ENCODE assay signal across 8 cellular contexts in the genomic region with DNA sequence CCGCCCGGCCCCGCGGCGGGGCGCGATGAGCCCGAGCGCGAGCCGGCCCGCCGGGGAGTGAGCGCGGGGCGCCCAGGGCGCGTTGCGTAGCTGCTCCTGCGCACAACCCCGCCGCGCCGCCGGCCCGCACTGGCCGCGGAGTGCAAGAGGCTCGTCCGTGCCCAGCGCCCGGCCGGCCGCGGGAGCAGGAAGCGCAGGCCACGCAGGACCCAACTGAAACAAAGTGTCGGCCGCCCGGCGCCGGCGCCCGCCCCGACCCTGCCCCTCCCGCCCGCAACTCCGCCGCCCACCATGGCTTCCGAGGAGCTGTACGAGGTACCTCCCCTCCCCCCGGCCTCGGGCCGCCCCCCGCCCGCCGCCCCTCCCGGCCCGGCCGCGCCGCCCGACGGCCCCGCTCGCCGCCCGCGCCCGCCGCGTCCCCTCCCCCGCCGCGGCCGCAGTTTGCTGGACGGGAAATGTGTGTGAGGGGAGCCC. TPM values are rescaled to one million over a fixed set of nuclear protein-coding genes. Genes with fewer than 3 reads are reported as not detected.
DNase-seq lines count a peak whose midpoint lies in the region; ATAC-seq and TF ChIP-seq lines count a peak whose summit lies in the region.

No MANE protein-coding gene starts in this region.

- H4K20me1 ChIP-seq in hepatocyte (ENCODE audit: insufficient read depth, poor library complexity, severe bottlenecking) (peaks cover 17% of the 10 kb centered on the region), smooth muscle cell (ENCODE audit: low read depth) (peaks cover 41% of the 10 kb centered on the region)

- TF ChIP-seq CTCF in hepatocyte (IDR thresholded peaks at IDR 0.05; ENCODE audit: poor library complexity): no peak
- TF ChIP-seq CTCF in smooth muscle cell (IDR thresholded peaks at IDR 0.05; ENCODE audit: borderline replicate concordance, insufficient read depth, poor library complexity, severe bottlenecking): no peak

- H3K4me1 ChIP-seq in hepatocyte (ENCODE audit: insufficient read depth): peaks cover 6% of the 10 kb centered on the region
- H3K4me1 ChIP-seq in smooth muscle cell (ENCODE audit: low read depth): peaks cover 31% of the 10 kb centered on the region

- peak overlapping the region; percentile 93 for H3K27ac ChIP-seq in hepatocyte
- H3K27ac ChIP-seq in smooth muscle cell (ENCODE audit: low read depth): peak overlapping the region; percentile 80

- H3K36me3 Mint-ChIP-seq in activated T-helper 17 cell treated with anti-CD3 and anti-CD28 coated beads, Interleukin-2, amount 50 U/mL, for 72 hours (ENCODE audit: low read depth): peaks cover 14% of the 10 kb centered on the region

- H3K36me3 ChIP-seq in hepatocyte (replicated peaks; ENCODE audit: insufficient read depth, low read depth) (no peaks in the 10 kb centered on the region), smooth muscle cell (ENCODE audit: low read depth) (no peaks in the 10 kb centered on the region)

- peak; percentile 56 for DNase-seq in DMS 273 treated with DMSO at 0.1 percent for 48 hours (lab: John Stamatoyannopoulos, UW)
- peak; percentile 39 for DNase-seq in HuH-7.5 (ENCODE audit: low spot score)
- DNase-seq in hepatocyte (ENCODE audit: low spot score): no peak
- no peak for DNase-seq in smooth muscle cell (lab: John Stamatoyannopoulos, UW; ENCODE audit: unreplicated experiment)
- DNase-seq in NCI-H1436 (lab: John Stamatoyannopoulos, UW): no peak
- no peak for DNase-seq in mucosa of gallbladder (ENCODE audit: low spot score)

- no peak overlapping the region for H3K27ac Mint-ChIP-seq in activated T-helper 17 cell treated with anti-CD3 and anti-CD28 coated beads, Interleukin-2, amount 50 U/mL, for 72 hours

- H3K9me3 ChIP-seq in hepatocyte (ENCODE audit: low read depth): peaks cover 6% of the 10 kb centered on the region
- H3K9me3 ChIP-seq in smooth muscle cell (replicated peaks; ENCODE audit: low read depth): peaks cover 8% of the 10 kb centered on the region

- peak; percentile 18 for ATAC-seq in GM19452 (IDR thresholded peaks at IDR 0.05; ENCODE audit: unreplicated experiment)
- ATAC-seq in activated T-helper 17 cell treated with anti-CD3 and anti-CD28 coated beads, Interleukin-2, amount 50 U/mL, for 72 hours (replicated peaks): peak; percentile 30

- 0% methylated on average over 9 of the region's 77 CpGs for WGBS in hepatocyte (ENCODE audit: low lambda C conversion rate, missing lambda C conversion rate)
- 1% methylated on average over 26 of the region's 77 CpGs for WGBS in smooth muscle cell (ENCODE audit: low lambda C conversion rate)

- H3K79me2 ChIP-seq in hepatocyte (peaks cover 45% of the 10 kb centered on the region), smooth muscle cell (ENCODE audit: low read depth) (peaks cover 45% of the 10 kb centered on the region)

- peaks cover 47% of the 10 kb centered on the region for H3K4me1 Mint-ChIP-seq in activated T-helper 17 cell treated with anti-CD3 and anti-CD28 coated beads, Interleukin-2, amount 50 U/mL, for 72 hours

- peaks cover 9% of the 10 kb centered on the region for H3K27me3 Mint-ChIP-seq in activated T-helper 17 cell treated with anti-CD3 and anti-CD28 coated beads, Interleukin-2, amount 50 U/mL, for 72 hours

- peaks cover 19% of the 10 kb centered on the region for H3K9me3 Mint-ChIP-seq in activated T-helper 17 cell treated with anti-CD3 and anti-CD28 coated beads, Interleukin-2, amount 50 U/mL, for 72 hours

- peaks cover 24% of the 10 kb centered on the region for H3F3A ChIP-seq in smooth muscle cell (ENCODE audit: low read depth)

- peak overlapping the region; percentile 28 for H3K9ac ChIP-seq in smooth muscle cell (ENCODE audit: low read depth)

- H3K4me2 ChIP-seq in hepatocyte (peak overlapping the region; percentile 75), smooth muscle cell (peak overlapping the region; percentile 84)

- peaks cover 3% of the 10 kb centered on the region for H3K27me3 ChIP-seq in hepatocyte
- H3K27me3 ChIP-seq in smooth muscle cell (ENCODE audit: low read depth): no peaks in the 10 kb centered on the region

- H2AFZ ChIP-seq in hepatocyte (peak overlapping the region; percentile 17), smooth muscle cell (ENCODE audit: low read depth) (no peak overlapping the region)

- peak overlapping the region; percentile 81 for H3K4me3 Mint-ChIP-seq in activated T-helper 17 cell treated with anti-CD3 and anti-CD28 coated beads, Interleukin-2, amount 50 U/mL, for 72 hours

- H3K4me3 ChIP-seq in hepatocyte: peak overlapping the region; percentile 61
- peak overlapping the region; percentile 66 for H3K4me3 ChIP-seq in smooth muscle cell

- H3K9me2 ChIP-seq in hepatocyte (replicated peaks; ENCODE audit: insufficient read depth): no peaks in the 10 kb centered on the region

RNA-seq across cellular contexts. Expression of a gene that starts 0.3 kb away (rescaled TPM):
- 10 to 100 TPM; 23.3 to 24.5 TPM for total RNA-seq in activated T-helper 17 cell treated with anti-CD3 and anti-CD28 coated beads, Interleukin-2, amount 50 U/mL, for 72 hours
- total RNA-seq in hepatocyte (30.4 TPM in 2 replicates), smooth muscle cell (34.5 and 49.9 TPM in 2 replicates), mucosa of gallbladder (30.4 TPM)
- polyA plus RNA-seq in hepatocyte (25.3 and 28.9 TPM in 2 replicates), smooth muscle cell (28.7 and 37.2 TPM in 2 replicates)

Comparison
In these comparisons a context has a peak if more than half of its experiments do, and no peak if none do; other contexts are left out.
1. DNase-seq: peak in DMS 273 treated with DMSO at 0.1 percent for 48 hours (single experiment) and HuH-7.5 (single experiment); none in hepatocyte (single experiment), smooth muscle cell (single experiment), NCI-H1436 (single experiment) and mucosa of gallbladder (single experiment).